9 cellular contexts compared by ENCODE assay signal in the genomic region with DNA sequence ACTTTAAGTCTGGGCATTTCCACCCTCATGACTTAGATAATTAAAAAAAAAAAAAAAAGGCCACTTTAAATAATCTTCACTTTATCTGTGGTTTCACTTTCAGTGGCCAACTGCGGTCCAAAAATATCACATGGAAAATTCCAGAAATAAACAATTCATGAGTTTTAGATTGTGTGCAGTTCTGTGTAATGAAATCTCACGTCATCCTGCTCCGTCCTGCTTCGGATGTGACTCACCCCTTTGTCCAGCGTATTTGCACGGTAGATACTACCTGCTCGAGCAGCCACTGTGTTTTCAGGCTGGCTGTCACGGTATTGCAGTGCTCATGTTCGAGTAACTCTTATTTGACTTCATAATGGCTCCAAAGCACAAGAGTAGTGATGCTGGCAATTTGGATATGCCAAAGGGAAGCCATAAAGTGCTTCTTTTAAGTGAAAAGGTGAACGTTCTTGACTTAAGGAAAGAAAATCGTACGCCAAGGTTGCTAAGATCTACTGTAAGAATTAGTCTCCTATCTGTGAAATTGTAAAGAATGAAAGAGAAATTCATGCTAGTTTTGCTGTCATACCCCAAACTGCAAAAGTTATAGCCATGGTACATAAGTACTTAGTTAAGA. TPM values are rescaled to one million over a fixed set of nuclear protein-coding genes. Genes with fewer than 3 reads are reported as not detected.
DNase-seq lines count a peak whose midpoint lies in the region; ATAC-seq and TF ChIP-seq lines count a peak whose summit lies in the region.
"Had no signal": no experiment of that assay in that cellular context is flagged by ENCODE, and none has a peak within 500 bp of the region (broad histone marks: within the 10 kb centered on the region; RNA-seq: fewer than 3 reads in every experiment).

No MANE protein-coding gene starts in this region.

- peak overlapping the region in 3 of 11 experiments; percentile 3 to 42 (median 4); a peak in 1 of 22 replicates for H3K9ac ChIP-seq in BLaER1 treated with 17β-estradiol and CSF1 and Interleukin-3, amounts not matched to agents 10 nM and 100 nM
- H3K9ac ChIP-seq in endodermal cell (ENCODE audit: extremely low read depth, low read length, poor library complexity, severe bottlenecking): no peak overlapping the region

- H3K27ac Mint-ChIP-seq in stimulated activated memory B cell treated with anti-CD40 and anti-IgM and Interleukin-4, amounts not matched to agents 10 μg/mL and 1 μg/mL and 100 μg/mL, for 72 hours: peak overlapping the region; percentile 54
- H3K27ac Mint-ChIP-seq in endodermal cell: no peak overlapping the region
- H3K27ac Mint-ChIP-seq: stimulated activated naive CD8-positive, alpha-beta T cell treated with anti-CD3 and anti-CD28 coated beads, Interleukin-15, Interleukin-2, amounts not matched to agents 100 ng/mL and 50 ng/mL, for 24 hours had no signal

- H3K4me3 ChIP-seq in BLaER1 treated with 17β-estradiol and CSF1 and Interleukin-3, amounts not matched to agents 10 nM and 100 nM: peak overlapping the region in 8 of 10 experiments; percentile 12 to 94 (median 42); a peak in 12 of 20 replicates
- H3K4me3 ChIP-seq in astrocyte of the spinal cord (ENCODE audit: low read depth, low read length) (peak overlapping the region; percentile 27), endodermal cell (ENCODE audit: low read length) (no peak overlapping the region)

- H3K9me3 Mint-ChIP-seq in stimulated activated memory B cell treated with anti-CD40 and anti-IgM and Interleukin-4, amounts not matched to agents 10 μg/mL and 1 μg/mL and 100 μg/mL, for 72 hours: no peaks in the 10 kb centered on the region
- no peaks in the 10 kb centered on the region for H3K9me3 Mint-ChIP-seq in endodermal cell
- H3K9me3 Mint-ChIP-seq: stimulated activated naive CD8-positive, alpha-beta T cell treated with anti-CD3 and anti-CD28 coated beads, Interleukin-15, Interleukin-2, amounts not matched to agents 100 ng/mL and 50 ng/mL, for 24 hours had no signal

- TF ChIP-seq POLR2A in GM19099 (IDR thresholded peaks at IDR 0.05; ENCODE audit: extremely low read depth, insufficient read length, low read depth): peak; percentile 21

- no peak overlapping the region for H3K27ac ChIP-seq in BLaER1 treated with 17β-estradiol and CSF1 and Interleukin-3, amounts not matched to agents 10 nM and 100 nM
- H3K27ac ChIP-seq in endodermal cell (ENCODE audit: low read depth, low read length): no peak overlapping the region

- H3K27me3 Mint-ChIP-seq in stimulated activated memory B cell treated with anti-CD40 and anti-IgM and Interleukin-4, amounts not matched to agents 10 μg/mL and 1 μg/mL and 100 μg/mL, for 72 hours: peaks cover 27% of the 10 kb centered on the region
- H3K27me3 Mint-ChIP-seq in endodermal cell (ENCODE audit: insufficient read depth): no peaks in the 10 kb centered on the region

- peaks cover 47% of the 10 kb centered on the region for H3K4me1 Mint-ChIP-seq in stimulated activated memory B cell treated with anti-CD40 and anti-IgM and Interleukin-4, amounts not matched to agents 10 μg/mL and 1 μg/mL and 100 μg/mL, for 72 hours
- H3K4me1 Mint-ChIP-seq in endodermal cell: peaks cover 11% of the 10 kb centered on the region

- TF ChIP-seq CTCF in astrocyte of the spinal cord (IDR thresholded peaks at IDR 0.05; ENCODE audit: low read depth, low read length) (no peak), endodermal cell (conservative IDR thresholded peaks at IDR 0.05) (no peak)

- no peaks in the 10 kb centered on the region for H3K36me3 Mint-ChIP-seq in stimulated activated memory B cell treated with anti-CD40 and anti-IgM and Interleukin-4, amounts not matched to agents 10 μg/mL and 1 μg/mL and 100 μg/mL, for 72 hours
- peaks cover 12% of the 10 kb centered on the region for H3K36me3 Mint-ChIP-seq in endodermal cell (ENCODE audit: low read depth)

- peaks cover 0 to 9% (median 0%) of the 10 kb centered on the region in 11 experiments; a peak in 4 of 22 replicates for H3K27me3 ChIP-seq in BLaER1 treated with 17β-estradiol and CSF1 and Interleukin-3, amounts not matched to agents 10 nM and 100 nM
- no peaks in the 10 kb centered on the region for H3K27me3 ChIP-seq in endodermal cell (ENCODE audit: control insufficient read depth, insufficient read depth, low read length, poor library complexity, severe bottlenecking)

- H3K9me3 ChIP-seq in BLaER1 treated with 17β-estradiol and CSF1 and Interleukin-3, amounts not matched to agents 10 nM and 100 nM (replicated peaks in 1 of 11): no peaks in the 10 kb centered on the region
- H3K9me3 ChIP-seq in endodermal cell (ENCODE audit: control insufficient read depth, low read length): no peaks in the 10 kb centered on the region

- H3K36me3 ChIP-seq in BLaER1 treated with 17β-estradiol and CSF1 and Interleukin-3, amounts not matched to agents 10 nM and 100 nM: peaks cover 0 to 38% (median 18%) of the 10 kb centered on the region in 11 experiments; a peak in 16 of 22 replicates
- H3K36me3 ChIP-seq in endodermal cell (ENCODE audit: control insufficient read depth, insufficient read depth, low read length): peaks cover 10% of the 10 kb centered on the region

- H3K4me1 ChIP-seq in BLaER1 treated with 17β-estradiol and CSF1 and Interleukin-3, amounts not matched to agents 10 nM and 100 nM: peaks cover 42 to 62% (median 56%) of the 10 kb centered on the region in 10 experiments
- H3K4me1 ChIP-seq in endodermal cell (ENCODE audit: control insufficient read depth, insufficient read depth, low read length): no peaks in the 10 kb centered on the region

- in situ Hi-C loops in astrocyte of the spinal cord (cut with HindIII; ENCODE audit: low sequenced_read_pairs): no loop called here

- ATAC-seq in HG03175 (IDR thresholded peaks at IDR 0.05; ENCODE audit: unreplicated experiment): peak; percentile 38
- peak; percentile 49 for ATAC-seq in stimulated activated memory B cell treated with anti-CD40 and anti-IgM and Interleukin-4, amounts not matched to agents 10 μg/mL and 1 μg/mL and 100 μg/mL, for 72 hours

- WGBS in endodermal cell (ENCODE audit: insufficient coverage in 1 of 2, insufficient read length in 1 of 2), 2 experiments: 96 to 99% methylated on average over 11 to 12 of the region's 12 CpGs

- DNase-seq in astrocyte of the spinal cord (ENCODE audit: low read depth, low spot score) (peak; percentile 89), NCI-H1105 (lab: John Stamatoyannopoulos, UW) (no peak), endodermal cell (no peak)
- no peak for DNase-seq in stimulated activated CD4-positive, alpha-beta T cell treated with anti-CD3 and anti-CD28 coated beads, Interleukin-2, amount 100 ng/mL, for 24 hours

- H3K4me3 Mint-ChIP-seq in stimulated activated memory B cell treated with anti-CD40 and anti-IgM and Interleukin-4, amounts not matched to agents 10 μg/mL and 1 μg/mL and 100 μg/mL, for 72 hours: peak overlapping the region; percentile 54
- H3K4me3 Mint-ChIP-seq in endodermal cell: no peak overlapping the region
- H3K4me3 Mint-ChIP-seq: stimulated activated naive CD8-positive, alpha-beta T cell treated with anti-CD3 and anti-CD28 coated beads, Interleukin-15, Interleukin-2, amounts not matched to agents 100 ng/mL and 50 ng/mL, for 24 hours had no signal

- no peaks in the 10 kb centered on the region for H4K20me1 ChIP-seq in BLaER1 treated with 17β-estradiol and CSF1 and Interleukin-3, amounts not matched to agents 10 nM and 100 nM

- H3K4me2 ChIP-seq in BLaER1 treated with 17β-estradiol and CSF1 and Interleukin-3, amounts not matched to agents 10 nM and 100 nM: peak overlapping the region; percentile 88 to 100 (median 95)

RNA-seq across cellular contexts. Expression of a gene that starts 2.4 kb away (rescaled TPM):
- total RNA-seq in endodermal cell: 10 to 100 TPM; 21.0 to 21.2 TPM
- 19.1 TPM for polyA plus RNA-seq in endodermal cell (2013, experiment 1 of 2)
- polyA plus RNA-seq in endodermal cell (2013, experiment 2 of 2): 17.2 TPM
